8 cellular contexts compared by ENCODE assay signal in the genomic region with DNA sequence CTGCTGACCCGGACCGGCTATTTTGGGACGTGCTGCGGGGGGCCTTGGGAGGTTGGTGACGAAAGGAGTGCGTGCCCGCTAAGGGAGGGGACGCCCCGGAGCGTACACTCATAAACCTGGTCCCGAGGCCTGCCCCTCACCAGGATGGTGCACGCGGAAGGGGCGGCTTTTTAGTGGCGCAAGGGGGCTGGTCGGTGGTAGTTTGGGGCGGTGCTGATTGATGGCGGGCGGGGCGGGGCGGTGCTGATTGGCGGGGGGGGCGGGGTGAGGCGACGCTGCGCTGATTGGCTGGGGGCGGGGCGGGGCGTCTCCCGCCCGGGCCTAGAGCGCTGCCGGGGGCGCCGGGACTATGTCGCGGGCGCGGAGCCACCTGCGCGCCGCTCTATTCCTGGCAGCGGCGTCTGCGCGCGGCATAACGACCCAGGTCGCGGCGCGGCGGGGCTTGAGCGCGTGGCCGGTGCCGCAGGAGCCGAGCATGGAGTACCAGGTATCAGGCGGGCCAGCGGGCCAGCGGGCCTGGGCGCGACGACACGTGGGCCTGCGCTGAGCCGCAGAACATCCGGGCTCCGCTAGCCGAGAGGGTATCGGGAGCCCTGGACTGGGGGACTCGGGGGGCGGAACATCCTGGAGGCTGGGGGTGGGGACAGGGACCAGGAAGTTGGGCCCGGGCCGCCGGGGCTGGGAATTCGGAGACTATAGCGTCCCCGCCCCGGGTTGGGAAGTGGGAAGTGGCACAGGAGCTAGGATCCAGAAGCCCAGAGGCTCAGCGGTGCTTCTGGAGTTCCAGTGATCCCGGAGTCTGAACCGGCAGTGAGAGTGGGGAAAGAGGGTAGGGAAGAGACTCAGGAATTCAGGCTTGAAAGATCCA. TPM values are rescaled to one million over a fixed set of nuclear protein-coding genes. Genes with fewer than 3 reads are reported as not detected.
DNase-seq lines count a peak whose midpoint lies in the region; ATAC-seq, FAIRE-seq and TF ChIP-seq lines count a peak whose summit lies in the region.

A gene with protein sequence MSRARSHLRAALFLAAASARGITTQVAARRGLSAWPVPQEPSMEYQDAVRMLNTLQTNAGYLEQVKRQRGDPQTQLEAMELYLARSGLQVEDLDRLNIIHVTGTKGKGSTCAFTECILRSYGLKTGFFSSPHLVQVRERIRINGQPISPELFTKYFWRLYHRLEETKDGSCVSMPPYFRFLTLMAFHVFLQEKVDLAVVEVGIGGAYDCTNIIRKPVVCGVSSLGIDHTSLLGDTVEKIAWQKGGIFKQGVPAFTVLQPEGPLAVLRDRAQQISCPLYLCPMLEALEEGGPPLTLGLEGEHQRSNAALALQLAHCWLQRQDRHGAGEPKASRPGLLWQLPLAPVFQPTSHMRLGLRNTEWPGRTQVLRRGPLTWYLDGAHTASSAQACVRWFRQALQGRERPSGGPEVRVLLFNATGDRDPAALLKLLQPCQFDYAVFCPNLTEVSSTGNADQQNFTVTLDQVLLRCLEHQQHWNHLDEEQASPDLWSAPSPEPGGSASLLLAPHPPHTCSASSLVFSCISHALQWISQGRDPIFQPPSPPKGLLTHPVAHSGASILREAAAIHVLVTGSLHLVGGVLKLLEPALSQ (plus strand): TSS at position 307 of the 868 bp plus-strand sequence. CDS start 43 bp downstream, at position 350.

- peaks cover 21% of the 10 kb centered on the region for H3K4me1 ChIP-seq in OCI-LY1 (ENCODE audit: insufficient read depth, low read length, severe bottlenecking)
- H3K4me1 ChIP-seq in mononuclear cell (ENCODE audit: insufficient read depth, low read length) = peaks cover 32% of the 10 kb centered on the region

- ATAC-seq in GM21360 (IDR thresholded peaks at IDR 0.05; ENCODE audit: unreplicated experiment) = peak; percentile 66

- peak within 1 kb of the TSS; percentile 74 for H3K27ac ChIP-seq in OCI-LY1 (ENCODE audit: low read depth, low read length, poor library complexity, severe bottlenecking)

- H3K9me2 ChIP-seq in OCI-LY1 (ENCODE audit: low read depth, low read length) = no peaks in the 10 kb centered on the region

- peaks cover 22% of the 10 kb centered on the region for H3K36me3 ChIP-seq in OCI-LY1 (ENCODE audit: insufficient read depth, low read length)

- no peak within 1 kb of the TSS for H2AFZ ChIP-seq in OCI-LY1 (ENCODE audit: low read length)

- H3K79me2 ChIP-seq in OCI-LY1 (ENCODE audit: insufficient read depth, low read length) = peaks cover 8% of the 10 kb centered on the region; the same call in 1 of the 2 replicates

- H3K4me3 ChIP-seq in OCI-LY1 (ENCODE audit: low read depth, low read length, poor library complexity, severe bottlenecking) (peak within 1 kb of the TSS; percentile 100), mononuclear cell (ENCODE audit: low read length) (peak within 1 kb of the TSS; percentile 60)

- H3K4me2 ChIP-seq in OCI-LY1 (ENCODE audit: low read length) = peak within 1 kb of the TSS; percentile 99

- peak within 1 kb of the TSS; percentile 100 for H3K9ac ChIP-seq in OCI-LY1 (ENCODE audit: low read length)

- no peaks in the 10 kb centered on the region for H4K20me1 ChIP-seq in OCI-LY1 (ENCODE audit: insufficient read depth, low read length)

- FAIRE-seq in HTR-8/SVneo (lab: Jason Lieb, UNC) = no peak

- in situ Hi-C loops in Caki2 (cut with HindIII; ENCODE audit: low pct_unique_long_range_greater_than_20kb, low sequenced_read_pairs) = no loop called here

- 0 out of 2 replicates have a peak, but pooled peaks have one; percentile 27 for TF ChIP-seq CTCF in OCI-LY1 (IDR thresholded peaks at IDR 0.05; ENCODE audit: low read length)

- H3K9me3 ChIP-seq in OCI-LY1 (ENCODE audit: low read length) (no peaks in the 10 kb centered on the region), mononuclear cell (ENCODE audit: low read depth, low read length) (no peaks in the 10 kb centered on the region)

- H3K27me3 ChIP-seq in OCI-LY1 (ENCODE audit: insufficient read depth, low read length) = no peaks in the 10 kb centered on the region
- no peaks in the 10 kb centered on the region for H3K27me3 ChIP-seq in mononuclear cell (ENCODE audit: insufficient read depth, low read length)

- DNase-seq in Caki2 (ENCODE audit: low read depth) (peak; percentile 80), HTR-8/SVneo (ENCODE audit: insufficient read length, low spot score) (peak; percentile 89), activated T-cell treated with anti-CD3 and anti-CD28 coated beads for 1 hour (ENCODE audit: low read depth) (peak; percentile 80), epidermal melanocyte (ENCODE audit: insufficient read length, low spot score) (peak; percentile 98)
- DNase-seq in stimulated activated CD8-positive, alpha-beta memory T cell treated with anti-CD3 and anti-CD28 coated beads, Interleukin-4, amount 100 ng/mL, for 1 hour (ENCODE audit: low read depth in 2 of 2, low spot score in 1 of 2) = peak; percentile 61 to 63

- H3F3A ChIP-seq in OCI-LY1 (ENCODE audit: insufficient read depth, low read length) = no peaks in the 10 kb centered on the region

RNA-seq across cellular contexts. Expression of the gene that starts here (rescaled TPM):
- 76.5 and 99.2 TPM in 2 replicates for total RNA-seq in Caki2 (2014; rRNA removed; shearing (Covaris generic); ENCODE audit: low replicate concordance)
- total RNA-seq in mononuclear cell = 44.4 TPM

Comparison
In these comparisons a context has a peak if more than half of its experiments do, and no peak if none do; other contexts are left out.
1. Peak in every context shown above with its lines: DNase-seq, ATAC-seq, H3K4me3 ChIP-seq and H3K27ac ChIP-seq.